In genomic region chr18:21134895-21135294, GRCh38 we compare ENCODE assay signal across 8 cellular contexts. TPM values are rescaled to one million over a fixed set of nuclear protein-coding genes. Genes with fewer than 3 reads are reported as not detected.
DNase-seq lines count a peak whose midpoint lies in the region; ATAC-seq, FAIRE-seq and TF ChIP-seq lines count a peak whose summit lies in the region.

No MANE protein-coding gene starts in this region.

- no peak overlapping the region for H3K18ac ChIP-seq in mesenchymal stem cell (ENCODE audit: low read depth in 1 of 2, low read length in 2 of 2)

- H3K4ac ChIP-seq in mesenchymal stem cell (ENCODE audit: low read depth in 1 of 2, low read length in 2 of 2): no peak overlapping the region

- 80% methylated on average over 1 of the region's 3 CpGs for WGBS in mesenchymal stem cell

- intact Hi-C loops in ascending aorta (cut with DNase I): loop anchor here (2.0 to 5.0 kb wide), 2 partner anchors 22 to 163 kb away; no protein-coding TSS in a partner anchor

- peak overlapping the region; percentile 31 for H3K9ac ChIP-seq in mesenchymal stem cell (ENCODE audit: low read length)

- no peak overlapping the region for H4K8ac ChIP-seq in mesenchymal stem cell (ENCODE audit: low read length)

- no peaks in the 10 kb centered on the region for H3K9me3 ChIP-seq in ascending aorta
- no peaks in the 10 kb centered on the region for H3K9me3 ChIP-seq in mesenchymal stem cell (ENCODE audit: control insufficient read depth, low read length)

- H3K27me3 ChIP-seq in ascending aorta: no peaks in the 10 kb centered on the region
- no peaks in the 10 kb centered on the region for H3K27me3 ChIP-seq in mesenchymal stem cell (ENCODE audit: control insufficient read depth in 1 of 2, insufficient read depth in 1 of 2, low read length in 2 of 2)

- H2BK12ac ChIP-seq in mesenchymal stem cell (ENCODE audit: low read length in 2 of 2): no peak overlapping the region

- no peaks in the 10 kb centered on the region for H3K4me1 ChIP-seq in ascending aorta
- H3K4me1 ChIP-seq in mesenchymal stem cell (ENCODE audit: control insufficient read depth, insufficient read depth, low read depth, low read length): peaks cover 2% of the 10 kb centered on the region

- H3K79me1 ChIP-seq in mesenchymal stem cell (replicated peaks; ENCODE audit: low read length, poor library complexity, severe bottlenecking): no peaks in the 10 kb centered on the region

- in situ Hi-C loops in KBM-7 (cut with MboI; ENCODE audit: low pct_unique_long_range_greater_than_20kb, low sequenced_read_pairs): no loop called here

- TF ChIP-seq CTCF in D721Med (IDR thresholded peaks at IDR 0.05; ENCODE audit: insufficient read depth, missing control alignments): peak; percentile 55
- peak; percentile 15 to 52 (median 36) for TF ChIP-seq CTCF in ascending aorta (IDR thresholded peaks at IDR 0.05)

- no peak overlapping the region for H2AFZ ChIP-seq in mesenchymal stem cell (ENCODE audit: low read depth, low read length)

- no peak overlapping the region for H3K14ac ChIP-seq in mesenchymal stem cell (ENCODE audit: low read length in 2 of 2)

- no peak overlapping the region for H2BK120ac ChIP-seq in mesenchymal stem cell (ENCODE audit: low read depth, low read length)

- no peak overlapping the region for H3K23ac ChIP-seq in mesenchymal stem cell (ENCODE audit: low read length in 2 of 2)

- no peak overlapping the region for H2BK5ac ChIP-seq in mesenchymal stem cell (ENCODE audit: low read depth, low read length, poor library complexity, severe bottlenecking)

- no peak overlapping the region for H3K27ac ChIP-seq in ascending aorta
- no peak overlapping the region for H3K27ac ChIP-seq in mesenchymal stem cell (ENCODE audit: low read length, poor library complexity, severe bottlenecking)

- no peak for ATAC-seq in HG02852 (IDR thresholded peaks at IDR 0.05; ENCODE audit: unreplicated experiment)
- no peak for ATAC-seq in GM21447 (IDR thresholded peaks at IDR 0.05; ENCODE audit: unreplicated experiment)

- H3K36me3 ChIP-seq in ascending aorta (no peaks in the 10 kb centered on the region), mesenchymal stem cell (ENCODE audit: control insufficient read depth in 1 of 2, insufficient read depth in 2 of 2, low read depth in 1 of 2, low read length in 2 of 2) (no peaks in the 10 kb centered on the region)

- no peak overlapping the region for H3K4me2 ChIP-seq in mesenchymal stem cell (ENCODE audit: low read length, poor library complexity, severe bottlenecking)

- H2BK15ac ChIP-seq in mesenchymal stem cell (ENCODE audit: low read depth, poor library complexity, severe bottlenecking): no peak overlapping the region

- H3K4me3 ChIP-seq in ascending aorta (no peak overlapping the region), mesenchymal stem cell (ENCODE audit: insufficient read depth in 1 of 2, low read depth in 1 of 2, low read length in 2 of 2) (no peak overlapping the region)

- no peak for FAIRE-seq in D721Med (lab: Jason Lieb, UNC)

- no peak overlapping the region for H2AK5ac ChIP-seq in mesenchymal stem cell (ENCODE audit: low read length, severe bottlenecking)

- no peak overlapping the region for H4K91ac ChIP-seq in mesenchymal stem cell (ENCODE audit: low read length)

- no peak for DNase-seq in D721Med (ENCODE audit: insufficient read length, low spot score)
- DNase-seq in KBM-7: peak; percentile 45
- no peak for DNase-seq in ascending aorta (ENCODE audit: low spot score in 2 of 2)
- no peak for DNase-seq in mesenchymal stem cell
- DNase-seq in NCI-H226: no peak
- DNase-seq in NCI-H774 (lab: John Stamatoyannopoulos, UW): no peak

RNA-seq across cellular contexts. Expression of gene ROCK1, which starts 23.3 kb away (rescaled TPM):
- 32.0 TPM for total RNA-seq in ascending aorta
- polyA plus RNA-seq in mesenchymal stem cell (2013, experiment 1 of 2): 36.5 TPM
- 34.1 TPM for polyA plus RNA-seq in mesenchymal stem cell (2013, experiment 2 of 2)
